In genomic region chr16:4692460-4693295, GRCh38 we compare ENCODE assay signal across 1 cellular context.
TF ChIP-seq lines count a peak whose summit lies in the region.

No MANE protein-coding gene starts in this region.

TF ChIP-seq in IMR-90, 13 proteins besides CTCF, POLR2A, EP300 and RAD21:
- no peak for TF ChIP-seq ELK1 (IDR thresholded peaks at IDR 0.05; ENCODE audit: borderline replicate concordance, low read depth, low read length)
